Comparison of ENCODE assay signal across 8 cellular contexts in the genomic region with DNA sequence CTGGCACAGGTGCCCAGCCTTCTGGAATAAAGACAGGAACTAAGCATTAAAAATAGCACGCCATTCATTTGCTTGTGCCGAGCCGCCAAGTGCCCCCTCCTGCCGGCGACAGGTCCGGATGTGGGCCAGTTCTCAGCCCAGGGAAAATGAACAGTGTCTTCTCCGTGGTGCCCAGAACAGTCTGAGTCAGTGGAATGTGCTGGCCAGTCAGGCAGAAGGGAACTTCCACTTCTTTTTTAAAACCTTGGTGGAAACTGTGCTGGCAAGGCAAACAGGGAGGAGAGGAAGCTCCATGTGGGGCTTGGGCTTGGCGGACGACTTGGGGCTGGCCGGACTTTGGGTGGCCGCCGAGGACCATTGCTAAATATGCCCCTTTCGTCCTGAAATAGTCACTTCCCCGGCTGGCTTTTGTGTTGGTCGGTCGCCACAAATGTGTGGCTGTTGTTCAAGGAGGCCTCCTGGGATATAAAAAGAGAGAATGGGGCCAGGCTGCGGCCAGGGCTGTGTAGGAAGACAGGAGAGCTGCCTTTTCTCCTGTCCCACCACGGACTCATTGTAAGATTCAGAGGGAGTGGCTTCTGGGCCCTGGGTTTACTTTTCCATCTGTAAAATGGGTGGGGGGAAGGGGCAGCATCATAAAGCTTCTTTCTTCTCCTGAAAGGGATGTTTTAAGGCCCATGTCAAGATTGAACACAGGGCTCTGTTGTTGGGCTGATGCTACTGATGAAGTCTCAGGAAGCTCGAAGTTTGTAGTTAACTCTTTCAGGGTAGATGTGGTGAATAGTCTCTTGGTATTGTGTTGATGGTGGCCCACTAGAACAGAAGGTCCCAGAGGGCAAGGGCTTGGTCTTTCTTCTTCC.
A peak's percentile ranks its signal among the peaks of the same experiment; 100 is the strongest.
DNase-seq lines count a peak whose midpoint lies in the region; ATAC-seq and TF ChIP-seq lines count a peak whose summit lies in the region.

No MANE protein-coding gene starts in this region.

- no peaks in the 10 kb centered on the region for H3K79me2 ChIP-seq in neural progenitor cell (ENCODE audit: low read depth)

- H2AFZ ChIP-seq in neural progenitor cell (replicated peaks), result no peak overlapping the region

- in situ Hi-C loops in G401 (cut with HindIII; ENCODE audit: low sequenced_read_pairs), result no loop called here

- H3K4me3 Mint-ChIP-seq in neural progenitor cell, result no peak overlapping the region

- H3K4me2 ChIP-seq in neural progenitor cell, result no peak overlapping the region

- no peak for TF ChIP-seq CTCF in esophagus muscularis mucosa (IDR thresholded peaks at IDR 0.05)
- TF ChIP-seq CTCF in neural progenitor cell (IDR thresholded peaks at IDR 0.05), result no peak

- H3K4me1 ChIP-seq in esophagus muscularis mucosa, result peaks cover 10 to 20% (median 16%) of the 10 kb centered on the region in 4 donors
- peaks cover 24% of the 10 kb centered on the region for H3K4me1 ChIP-seq in neural progenitor cell

- H3K9ac ChIP-seq in neural progenitor cell, result no peak overlapping the region

- H3F3A ChIP-seq in neural progenitor cell (ENCODE audit: low read depth), result no peaks in the 10 kb centered on the region

- intact Hi-C loops in esophagus muscularis mucosa (cut with DNase I), result no loop called here

- peak overlapping the region; percentile 11 to 62 (median 32) for H3K27ac ChIP-seq in esophagus muscularis mucosa (replicated peaks in 1 of 4)
- H3K27ac ChIP-seq in neural progenitor cell, result peak overlapping the region; percentile 74

- peaks cover 6% of the 10 kb centered on the region for H3K36me3 Mint-ChIP-seq in neural progenitor cell

- no peaks in the 10 kb centered on the region for H3K9me3 Mint-ChIP-seq in neural progenitor cell

- TF ChIP-seq POLR2A in esophagus muscularis mucosa (IDR thresholded peaks at IDR 0.05; ENCODE audit: low read depth), result no peak

- peak; percentile 94 for DNase-seq in G401 (ENCODE audit: low spot score)
- peak; percentile 8 for DNase-seq in T1000 (lab: John Stamatoyannopoulos, UW)
- DNase-seq in esophagus muscularis mucosa (ENCODE audit: extremely low spot score), result no peak
- no peak for DNase-seq in neural progenitor cell (ENCODE audit: low spot score)
- DNase-seq in H7, result no peak
- DNase-seq in NCI-H69 (lab: John Stamatoyannopoulos, UW), result no peak

- H3K27me3 ChIP-seq in esophagus muscularis mucosa, result peaks cover 0 to 7% (median 0%) of the 10 kb centered on the region in 4 donors
- no peaks in the 10 kb centered on the region for H3K27me3 ChIP-seq in neural progenitor cell
- H3K27me3 ChIP-seq in H7 (ENCODE audit: control insufficient read depth, insufficient read depth, low read length), result no peaks in the 10 kb centered on the region

- no peak for ATAC-seq in HG02623 (IDR thresholded peaks at IDR 0.05; ENCODE audit: unreplicated experiment)
- no peak for ATAC-seq in GM21367 (IDR thresholded peaks at IDR 0.05; ENCODE audit: unreplicated experiment)

- H3K36me3 ChIP-seq in esophagus muscularis mucosa (no peaks in the 10 kb centered on the region), neural progenitor cell (no peaks in the 10 kb centered on the region), H7 (replicated peaks; ENCODE audit: control insufficient read depth, insufficient read depth, low read length) (no peaks in the 10 kb centered on the region)

- WGBS in esophagus muscularis mucosa, result 32% methylated on average over 16 of the region's 19 CpGs

- H3K27me3 Mint-ChIP-seq in neural progenitor cell (ENCODE audit: insufficient read depth, low read depth), result peaks cover 3% of the 10 kb centered on the region

- peaks cover 29% of the 10 kb centered on the region for H3K4me1 Mint-ChIP-seq in neural progenitor cell

- peak overlapping the region in 1 of 4 donors; percentile 9 for H3K4me3 ChIP-seq in esophagus muscularis mucosa
- no peak overlapping the region for H3K4me3 ChIP-seq in neural progenitor cell
- H3K4me3 ChIP-seq in H7 (ENCODE audit: insufficient read depth, low read depth, low read length), result no peak overlapping the region

- no peak for TF ChIP-seq EP300 in esophagus muscularis mucosa (IDR thresholded peaks at IDR 0.05)

- H3K27ac Mint-ChIP-seq in neural progenitor cell, result no peak overlapping the region

- H3K9me3 ChIP-seq in esophagus muscularis mucosa (no peaks in the 10 kb centered on the region), neural progenitor cell (ENCODE audit: low read depth) (no peaks in the 10 kb centered on the region)

- H4K20me1 ChIP-seq in neural progenitor cell (ENCODE audit: low read depth), result peaks cover 14% of the 10 kb centered on the region

Comparison
In these comparisons a context has a peak if more than half of its experiments do, and no peak if none do; other contexts are left out.
1. DNase-seq: peak in G401 (single experiment) and T1000 (single experiment); none in esophagus muscularis mucosa (single experiment), neural progenitor cell (single experiment), H7 (single experiment) and NCI-H69 (single experiment).